ENCODE assay signal across 16 cellular contexts in the genomic region with DNA sequence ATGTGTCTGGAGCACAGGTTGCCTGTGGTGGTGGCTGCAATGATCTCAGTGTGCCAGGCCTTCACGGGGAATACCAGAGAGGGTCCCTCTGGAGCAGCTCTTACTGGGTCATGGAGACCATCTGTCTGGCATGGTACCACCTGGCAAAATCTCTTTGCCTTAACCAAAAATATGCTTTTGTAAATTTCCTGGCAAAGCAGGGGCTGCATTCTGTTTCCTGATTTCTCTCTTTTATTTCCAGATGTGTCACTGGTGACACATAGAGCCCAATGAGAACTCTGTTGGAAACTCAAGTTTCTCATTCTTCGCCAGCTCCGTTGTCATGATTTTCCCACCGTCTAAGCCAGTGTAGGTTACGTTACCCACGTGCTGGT.
DNase-seq lines count a peak whose midpoint lies in the region; ATAC-seq and TF ChIP-seq lines count a peak whose summit lies in the region.
"Had no signal": no experiment of that assay in that cellular context is flagged by ENCODE, and none has a peak within 500 bp of the region (broad histone marks: within the 10 kb centered on the region; RNA-seq: fewer than 3 reads in every experiment).

No MANE protein-coding gene starts in this region.

- H3K36me3 Mint-ChIP-seq in T-helper 2 cell treated with Interferon-gamma antibody and Interleukin-4, amounts not matched to agents 5 μg/mL and 100 μg/mL, for 36 hours (ENCODE audit: low read depth): peaks cover 7% of the 10 kb centered on the region
- H3K36me3 Mint-ChIP-seq: CD4-positive, alpha-beta memory T cell; natural killer cell treated with Interleukin-12 subunit alpha and Interleukin-12 subunit beta and Interleukin-15 and Interleukin-18, amount 100 ng/mL, for 72 hours; T-cell had no signal

- H3K4me2 ChIP-seq in SK-N-SH: no peak overlapping the region

- no peaks in the 10 kb centered on the region for H4K20me1 ChIP-seq in SK-N-SH (ENCODE audit: insufficient read depth)

- H3F3A ChIP-seq in SK-N-SH (replicated peaks; ENCODE audit: insufficient read depth): no peaks in the 10 kb centered on the region

- DNase-seq in EL (peak; percentile 8), HT1080 (ENCODE audit: low read depth) (peak; percentile 23), dermis microvascular lymphatic vessel endothelial cell (ENCODE audit: low read depth in 2 of 2) (peak; percentile 16 to 35), psoas muscle (peak; percentile 41 to 56), SK-N-SH (no peak)
- DNase-seq in T-helper 2 cell treated with Interferon-gamma antibody and Interleukin-4, amounts not matched to agents 5 μg/mL and 100 μg/mL, for 36 hours (ENCODE audit: low spot score): no peak
- DNase-seq: CD4-positive, alpha-beta memory T cell; effector memory CD4-positive, alpha-beta T cell; MM.1S; NCI-H2227 treated with DMSO at 0.1 percent for 48 hours; right cardiac atrium; stomach; T-cell had no signal

- H3K9me3 Mint-ChIP-seq in T-helper 2 cell treated with Interferon-gamma antibody and Interleukin-4, amounts not matched to agents 5 μg/mL and 100 μg/mL, for 36 hours: no peaks in the 10 kb centered on the region
- H3K9me3 Mint-ChIP-seq: CD4-positive, alpha-beta memory T cell; natural killer cell treated with Interleukin-12 subunit alpha and Interleukin-12 subunit beta and Interleukin-15 and Interleukin-18, amount 100 ng/mL, for 72 hours; T-cell had no signal

- TF ChIP-seq CTCF in psoas muscle (IDR thresholded peaks at IDR 0.05) (no peak), SK-N-SH (IDR thresholded peaks at IDR 0.05) (no peak)

- peaks cover 27% of the 10 kb centered on the region for H3K4me1 Mint-ChIP-seq in T-helper 2 cell treated with Interferon-gamma antibody and Interleukin-4, amounts not matched to agents 5 μg/mL and 100 μg/mL, for 36 hours (ENCODE audit: low read depth)
- H3K4me1 Mint-ChIP-seq: T-cell had no signal

- H3K4me3 ChIP-seq in psoas muscle: no peak overlapping the region
- H3K4me3 ChIP-seq in SK-N-SH (ENCODE audit: low read depth in 2 of 2, low read length in 1 of 2): no peak overlapping the region
- H3K4me3 ChIP-seq: stomach had no signal

- H3K27ac Mint-ChIP-seq in T-helper 2 cell treated with Interferon-gamma antibody and Interleukin-4, amounts not matched to agents 5 μg/mL and 100 μg/mL, for 36 hours: no peak overlapping the region
- H3K27ac Mint-ChIP-seq: CD4-positive, alpha-beta memory T cell; natural killer cell treated with Interleukin-12 subunit alpha and Interleukin-12 subunit beta and Interleukin-15 and Interleukin-18, amount 100 ng/mL, for 72 hours; T-cell had no signal

- peak; percentile 41 to 71 (median 56) for ATAC-seq in psoas muscle
- ATAC-seq in GM21526 (IDR thresholded peaks at IDR 0.05; ENCODE audit: low FRiP score, unreplicated experiment): no peak
- no peak for ATAC-seq in HG03095 (IDR thresholded peaks at IDR 0.05; ENCODE audit: unreplicated experiment)
- ATAC-seq: T-cell had no signal

- TF ChIP-seq RAD21 in SK-N-SH (IDR thresholded peaks at IDR 0.05; ENCODE audit: low read length): no peak

- 28 to 52% (median 30%) methylated on average over 6 of the region's 6 CpGs for WGBS in psoas muscle, 3 donors
- 86% methylated on average over 5 of the region's 6 CpGs for WGBS in SK-N-SH (ENCODE audit: low lambda C conversion rate)

- H3K27me3 Mint-ChIP-seq in T-helper 2 cell treated with Interferon-gamma antibody and Interleukin-4, amounts not matched to agents 5 μg/mL and 100 μg/mL, for 36 hours (ENCODE audit: low read depth): no peaks in the 10 kb centered on the region
- H3K27me3 Mint-ChIP-seq: natural killer cell treated with Interleukin-12 subunit alpha and Interleukin-12 subunit beta and Interleukin-15 and Interleukin-18, amount 100 ng/mL, for 72 hours; T-cell had no signal

- no peaks in the 10 kb centered on the region for H3K79me2 ChIP-seq in SK-N-SH (ENCODE audit: insufficient read depth)

- no peak overlapping the region for H3K4me3 Mint-ChIP-seq in T-helper 2 cell treated with Interferon-gamma antibody and Interleukin-4, amounts not matched to agents 5 μg/mL and 100 μg/mL, for 36 hours
- H3K4me3 Mint-ChIP-seq: CD4-positive, alpha-beta memory T cell; natural killer cell treated with Interleukin-12 subunit alpha and Interleukin-12 subunit beta and Interleukin-15 and Interleukin-18, amount 100 ng/mL, for 72 hours; T-cell had no signal

- H3K9me3 ChIP-seq in psoas muscle (no peaks in the 10 kb centered on the region), SK-N-SH (no peaks in the 10 kb centered on the region)
- H3K9me3 ChIP-seq: stomach had no signal

- H3K4me1 ChIP-seq in psoas muscle (peaks cover 63% of the 10 kb centered on the region), SK-N-SH (ENCODE audit: control insufficient read depth in 1 of 2, insufficient read depth in 2 of 2, low read depth in 1 of 2, low read length in 1 of 2) (no peaks in the 10 kb centered on the region)

- H3K9me2 ChIP-seq in SK-N-SH: no peaks in the 10 kb centered on the region

- H3K27me3 ChIP-seq in psoas muscle (ENCODE audit: insufficient read depth in 3 of 3, low read length in 2 of 3): no peaks in the 10 kb centered on the region
- no peaks in the 10 kb centered on the region for H3K27me3 ChIP-seq in SK-N-SH (ENCODE audit: insufficient read depth)
- H3K27me3 ChIP-seq: stomach had no signal

- intact Hi-C loops in psoas muscle (cut with DNase I): loop anchor here in 1 of 2 donors (5.0 kb wide), 1 partner anchor 44 kb away; no protein-coding TSS in a partner anchor

- H3K27ac ChIP-seq in psoas muscle (peak overlapping the region; percentile 62), SK-N-SH (ENCODE audit: low read depth in 2 of 2, low read length in 1 of 2) (peak overlapping the region in 1 of 2 experiments; percentile 37; a peak in 1 of 4 replicates)
- H3K27ac ChIP-seq: stomach had no signal

- no peaks in the 10 kb centered on the region for H3K36me3 ChIP-seq in psoas muscle (ENCODE audit: insufficient read depth in 1 of 2, low read depth in 1 of 2)
- no peaks in the 10 kb centered on the region for H3K36me3 ChIP-seq in SK-N-SH (replicated peaks in 1 of 2; ENCODE audit: control insufficient read depth in 1 of 2, insufficient read depth in 2 of 2, low read length in 1 of 2)
- H3K36me3 ChIP-seq: stomach had no signal

- no peak overlapping the region for H2AFZ ChIP-seq in SK-N-SH (ENCODE audit: low read depth)

- H3K9ac ChIP-seq in SK-N-SH: no peak overlapping the region

- CTCF ChIA-PET in SK-N-SH (lab: Yijun Ruan, JAX): interaction anchor here (1.3 kb wide), 1 partner anchor 13 kb away, joined by 3 read pairs; no protein-coding TSS in a partner anchor

- POLR2A ChIA-PET in SK-N-SH (lab: Yijun Ruan, JAX): no interaction called here

- no peak for TF ChIP-seq EP300 in SK-N-SH (IDR thresholded peaks at IDR 0.05; ENCODE audit: borderline replicate concordance in 1 of 2, low read depth in 1 of 2, low read length in 1 of 2)

TF ChIP-seq in SK-N-SH, 30 proteins besides CTCF, POLR2A, EP300 and RAD21:
- TF ChIP-seq RFX5 (IDR thresholded peaks at IDR 0.05; ENCODE audit: low read length) (no peak), MXI1 (IDR thresholded peaks at IDR 0.05; ENCODE audit: low read depth, low read length) (no peak), SMC3 (IDR thresholded peaks at IDR 0.05; ENCODE audit: low read depth, low read length) (no peak), TEAD4 (IDR thresholded peaks at IDR 0.05; ENCODE audit: borderline replicate concordance, insufficient read depth) (no peak), NFIC (IDR thresholded peaks at IDR 0.05; ENCODE audit: borderline replicate concordance) (no peak), PBX3 (IDR thresholded peaks at IDR 0.05) (no peak)
- TF ChIP-seq, protein P1, sequence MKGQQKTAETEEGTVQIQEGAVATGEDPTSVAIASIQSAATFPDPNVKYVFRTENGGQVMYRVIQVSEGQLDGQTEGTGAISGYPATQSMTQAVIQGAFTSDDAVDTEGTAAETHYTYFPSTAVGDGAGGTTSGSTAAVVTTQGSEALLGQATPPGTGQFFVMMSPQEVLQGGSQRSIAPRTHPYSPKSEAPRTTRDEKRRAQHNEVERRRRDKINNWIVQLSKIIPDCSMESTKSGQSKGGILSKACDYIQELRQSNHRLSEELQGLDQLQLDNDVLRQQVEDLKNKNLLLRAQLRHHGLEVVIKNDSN (IDR thresholded peaks at IDR 0.05; ENCODE audit: borderline replicate concordance, low read depth): no peak
TF ChIP-seq in SK-N-SH: peak in this region for 0.

Comparison
In these comparisons a context has a peak if more than half of its experiments do, and no peak if none do; other contexts are left out.
1. DNase-seq: peak in EL (single experiment), HT1080 (single experiment), dermis microvascular lymphatic vessel endothelial cell (2 of 2) and psoas muscle (2 of 2); none in SK-N-SH (single experiment) and T-helper 2 cell treated with Interferon-gamma antibody and Interleukin-4, amounts not matched to agents 5 μg/mL and 100 μg/mL, for 36 hours (single experiment).
2. ATAC-seq: peak in psoas muscle (4 of 4); none in GM21526 (single experiment) and HG03095 (single experiment).